Comparison of ENCODE assay signal across 7 cellular contexts in genomic region chr1:87127131-87127530, GRCh38.
"Had no signal": no experiment of that assay in that cellular context is flagged by ENCODE, and none has a peak within 500 bp of the region (broad histone marks: within the 10 kb centered on the region; RNA-seq: fewer than 3 reads in every experiment).

No MANE protein-coding gene starts in this region.

- H3K4me2 ChIP-seq: GM23338 had no signal

- H3K4me3 Mint-ChIP-seq: GM23338 had no signal

- H3K36me3 ChIP-seq: HAP-1 had no signal

- H3K27ac Mint-ChIP-seq: GM23338 had no signal

- ATAC-seq: GM23338, HCT116, K562 had no signal

- H3K9me3 Mint-ChIP-seq: GM23338 had no signal

- H3K4me1 ChIP-seq: HAP-1 had no signal

- H3K4me1 Mint-ChIP-seq: GM23338 had no signal

- FAIRE-seq: HTR-8/SVneo, K562 had no signal

- H3K9me3 ChIP-seq: HAP-1 had no signal

- DNase-seq: H7, KG1 had no signal

- H2AFZ ChIP-seq: GM23338 had no signal

- H3K4me3 ChIP-seq: GM23338, HAP-1, K562 had no signal
